In genomic region chr1:120849294-120850070, GRCh38 we compare ENCODE assay signal across 14 cellular contexts. TPM values are rescaled to one million over a fixed set of nuclear protein-coding genes. Genes with fewer than 3 reads are reported as not detected.
A peak's percentile ranks its signal among the peaks of the same experiment; 100 is the strongest.
DNase-seq lines count a peak whose midpoint lies in the region; ATAC-seq and TF ChIP-seq lines count a peak whose summit lies in the region.
"Not testable (repeated sequence)": the region's sequence is repeated elsewhere in the genome, so short reads cannot be mapped to it uniquely, and the experiment has no call there.
"Had no signal": no experiment of that assay in that cellular context is flagged by ENCODE, and none has a peak within 500 bp of the region (broad histone marks: within the 10 kb centered on the region; RNA-seq: fewer than 3 reads in every experiment).

No MANE protein-coding gene starts in this region.

- not testable (repeated sequence) for H3K9me3 Mint-ChIP-seq in CD4-positive, CD25-positive, alpha-beta regulatory T cell; HFFc6; naive thymus-derived CD4-positive, alpha-beta T cell

- intact Hi-C loops in naive thymus-derived CD4-positive, alpha-beta T cell (cut with micrococcal nuclease) = not testable (repeated sequence)

- not testable (repeated sequence) for H3K36me3 Mint-ChIP-seq in CD4-positive, CD25-positive, alpha-beta regulatory T cell; HFFc6 (ENCODE audit: low read depth); naive thymus-derived CD4-positive, alpha-beta T cell

- POLR2A ChIA-PET in naive thymus-derived CD4-positive, alpha-beta T cell (lab: Charles Lee) = not testable (repeated sequence)

- not testable (repeated sequence) for ATAC-seq in CD4-positive, CD25-positive, alpha-beta regulatory T cell (ENCODE audit: low read depth in 2 of 2); RWPE2 (ENCODE audit: low read depth); naive thymus-derived CD4-positive, alpha-beta T cell

- peak in 1 of 3 donors; percentile 11 for DNase-seq in CD4-positive, CD25-positive, alpha-beta regulatory T cell
- DNase-seq in HFFc6 = peak; percentile 83
- DNase-seq in RWPE2 (ENCODE audit: low spot score) = not testable (repeated sequence)
- peak; percentile 50 for DNase-seq in activated CD4-positive, alpha-beta T cell treated with anti-CD3 and anti-CD28 coated beads, Interleukin-2, amount 50 U/mL, for 1 hour
- peak; percentile 36 for DNase-seq in activated naive CD4-positive, alpha-beta T cell treated with Interleukin-2 at 50 U/mL for 16 hours
- peak; percentile 34 for DNase-seq in ecto neural progenitor cell (ENCODE audit: low spot score)
- DNase-seq in naive thymus-derived CD4-positive, alpha-beta T cell = peak in 7 of 9 donors; percentile 30 to 55 (median 41)
- peak; percentile 29 for DNase-seq in stimulated activated CD4-positive, alpha-beta T cell treated with anti-CD3 and anti-CD28 coated beads, Interleukin-4, amount 100 ng/mL, for 24 hours

- peak overlapping the region in 2 of 3 donors; percentile 63 to 96 for H3K27ac Mint-ChIP-seq in CD4-positive, CD25-positive, alpha-beta regulatory T cell
- H3K27ac Mint-ChIP-seq in HFFc6 = not testable (repeated sequence)
- peak overlapping the region; percentile 65 to 99 (median 96) for H3K27ac Mint-ChIP-seq in naive thymus-derived CD4-positive, alpha-beta T cell

- H3K4me1 Mint-ChIP-seq in CD4-positive, CD25-positive, alpha-beta regulatory T cell = peaks cover 0 to 12% (median 6%) of the 10 kb centered on the region in 4 donors
- H3K4me1 Mint-ChIP-seq in HFFc6 (ENCODE audit: low read depth); naive thymus-derived CD4-positive, alpha-beta T cell: not testable (repeated sequence)

- not testable (repeated sequence) for H3K27me3 Mint-ChIP-seq in CD4-positive, CD25-positive, alpha-beta regulatory T cell; HFFc6 (ENCODE audit: insufficient read depth); naive thymus-derived CD4-positive, alpha-beta T cell

- not testable (repeated sequence) for H3K4me3 ChIP-seq in CD4-positive, CD25-positive, alpha-beta regulatory T cell (ENCODE audit: low read depth, low read length); RWPE2 (ENCODE audit: severe bottlenecking)
- peak overlapping the region; percentile 59 for H3K4me3 ChIP-seq in naive thymus-derived CD4-positive, alpha-beta T cell (ENCODE audit: low read length)

- not testable (repeated sequence) for H3K4me1 ChIP-seq in CD4-positive, CD25-positive, alpha-beta regulatory T cell (ENCODE audit: control insufficient read depth, insufficient read depth, low read length, poor library complexity, severe bottlenecking); RWPE2 (ENCODE audit: insufficient read depth, poor library complexity, severe bottlenecking); naive thymus-derived CD4-positive, alpha-beta T cell (ENCODE audit: control insufficient read depth in 2 of 2, insufficient read depth in 2 of 2, low read length in 2 of 2)

- H3K36me3 ChIP-seq in CD4-positive, CD25-positive, alpha-beta regulatory T cell (ENCODE audit: control insufficient read depth, insufficient read depth, low read length); RWPE2 (ENCODE audit: low read depth); naive thymus-derived CD4-positive, alpha-beta T cell (ENCODE audit: control insufficient read depth in 2 of 3, insufficient read depth in 3 of 3, low read length in 3 of 3): not testable (repeated sequence)

- H3K9me3 ChIP-seq in CD4-positive, CD25-positive, alpha-beta regulatory T cell (ENCODE audit: control insufficient read depth in 2 of 2, low read length in 2 of 2); RWPE2 (ENCODE audit: severe bottlenecking); naive thymus-derived CD4-positive, alpha-beta T cell (ENCODE audit: control insufficient read depth in 2 of 3, low read length in 3 of 3): not testable (repeated sequence)

- H3K4me3 Mint-ChIP-seq in CD4-positive, CD25-positive, alpha-beta regulatory T cell = peak overlapping the region; percentile 90 to 98 (median 95)
- peak overlapping the region; percentile 32; the same call in 1 of the 2 replicates for H3K4me3 Mint-ChIP-seq in HFFc6
- peak overlapping the region; percentile 69 to 99 (median 93) for H3K4me3 Mint-ChIP-seq in naive thymus-derived CD4-positive, alpha-beta T cell

- TF ChIP-seq CTCF in HFFc6 (IDR thresholded peaks at IDR 0.05); RWPE2 (IDR thresholded peaks at IDR 0.05; ENCODE audit: poor library complexity, severe bottlenecking): not testable (repeated sequence)

- H3K27me3 ChIP-seq in CD4-positive, CD25-positive, alpha-beta regulatory T cell (ENCODE audit: control insufficient read depth, insufficient read depth, low read length); RWPE2 (ENCODE audit: insufficient read depth, poor library complexity, severe bottlenecking); naive thymus-derived CD4-positive, alpha-beta T cell (ENCODE audit: control insufficient read depth in 2 of 2, insufficient read depth in 2 of 2, low read length in 2 of 2): not testable (repeated sequence)

- H3K27ac ChIP-seq in CD4-positive, CD25-positive, alpha-beta regulatory T cell (ENCODE audit: insufficient read depth, low read length, poor library complexity, severe bottlenecking) = peak overlapping the region; percentile 76
- peak overlapping the region; percentile 61 for H3K27ac ChIP-seq in RWPE2 (ENCODE audit: poor library complexity, severe bottlenecking)
- peak overlapping the region; percentile 78 for H3K27ac ChIP-seq in naive thymus-derived CD4-positive, alpha-beta T cell (ENCODE audit: low read depth, low read length)

- CTCF ChIA-PET in naive thymus-derived CD4-positive, alpha-beta T cell (lab: Charles Lee) = not testable (repeated sequence)

RNA-seq across cellular contexts. Expression of gene PPIAL4A, which starts 40.1 kb away (rescaled TPM):
- total RNA-seq in CD4-positive, CD25-positive, alpha-beta regulatory T cell = not detected
- polyA plus RNA-seq in CD4-positive, CD25-positive, alpha-beta regulatory T cell = under 1 TPM in 1 of 4 donors, not detected in 3; 0.33 TPM
- total RNA-seq in HFFc6 (2021; fragmentation: NEBNext Ultra II Directional; extraction: Animal tissue kit (Norgen Biotek cat#: 25700)) = not detected
- 1 to 10 TPM in 1 of 5 experiments, under 1 TPM in 1, not detected in 3; 0.95 to 1.3 TPM for total RNA-seq in naive thymus-derived CD4-positive, alpha-beta T cell
- polyA plus RNA-seq in naive thymus-derived CD4-positive, alpha-beta T cell = not detected
- total RNA-seq: ascending aorta, esophagus squamous epithelium, kidney epithelial cell, mucosa of descending colon, Right ventricle myocardium superior, tibial nerve had no signal

Comparison
In these comparisons a context has a peak if more than half of its experiments do, and no peak if none do; other contexts are left out.
1. H3K4me3 Mint-ChIP-seq: peak in every context shown above with its lines; median percentile 95 in CD4-positive, CD25-positive, alpha-beta regulatory T cell; 93 in naive thymus-derived CD4-positive, alpha-beta T cell; 32 in HFFc6.